ENCODE assay signal across 8 cellular contexts in genomic region chr11:135075740-135076139, GRCh38.
A peak's percentile ranks its signal among the peaks of the same experiment; 100 is the strongest.
DNase-seq lines count a peak whose midpoint lies in the region; ATAC-seq and TF ChIP-seq lines count a peak whose summit lies in the region.

No MANE protein-coding gene starts in this region.

- H3K9me3 Mint-ChIP-seq in endodermal cell, result peaks cover 28% of the 10 kb centered on the region

- peaks cover 13% of the 10 kb centered on the region for H3K9me3 ChIP-seq in endodermal cell (ENCODE audit: control insufficient read depth, low read length)
- no peaks in the 10 kb centered on the region for H3K9me3 ChIP-seq in osteoblast (ENCODE audit: low read depth, low read length)
- no peaks in the 10 kb centered on the region for H3K9me3 ChIP-seq in vagina

- peak; percentile 80 for TF ChIP-seq CTCF in endodermal cell (conservative IDR thresholded peaks at IDR 0.05)
- TF ChIP-seq CTCF in osteoblast (IDR thresholded peaks at IDR 0.05; ENCODE audit: extremely low read depth, low read depth, low read length), result peak; percentile 49
- no peak for TF ChIP-seq CTCF in vagina (IDR thresholded peaks at IDR 0.05)

- no peaks in the 10 kb centered on the region for H3K4me1 ChIP-seq in endodermal cell (ENCODE audit: control insufficient read depth, insufficient read depth, low read length)
- no peaks in the 10 kb centered on the region for H3K4me1 ChIP-seq in osteoblast (ENCODE audit: insufficient read depth, low read length)
- no peaks in the 10 kb centered on the region for H3K4me1 ChIP-seq in vagina

- H2AFZ ChIP-seq in osteoblast (ENCODE audit: low read length), result no peak overlapping the region

- H3K36me3 ChIP-seq in endodermal cell (ENCODE audit: control insufficient read depth, insufficient read depth, low read length) (no peaks in the 10 kb centered on the region), osteoblast (ENCODE audit: insufficient read depth, low read length) (no peaks in the 10 kb centered on the region), vagina (no peaks in the 10 kb centered on the region)

- H3K9ac ChIP-seq in endodermal cell (ENCODE audit: extremely low read depth, low read length, poor library complexity, severe bottlenecking), result no peak overlapping the region

- 85 to 90% methylated on average over 15 to 20 of the region's 20 CpGs for WGBS in endodermal cell (ENCODE audit: insufficient coverage in 1 of 2, insufficient read length in 1 of 2), 2 experiments

- no peaks in the 10 kb centered on the region for H3K27me3 Mint-ChIP-seq in endodermal cell (ENCODE audit: insufficient read depth)

- H3K27me3 ChIP-seq in endodermal cell (ENCODE audit: control insufficient read depth, insufficient read depth, low read length, poor library complexity, severe bottlenecking) (no peaks in the 10 kb centered on the region), osteoblast (ENCODE audit: insufficient read depth, low read length) (no peaks in the 10 kb centered on the region), vagina (no peaks in the 10 kb centered on the region)

- intact Hi-C loops in vagina (cut with DNase I), result no loop called here

- H3K27ac ChIP-seq in endodermal cell (ENCODE audit: low read depth, low read length) (no peak overlapping the region), osteoblast (ENCODE audit: low read depth, low read length) (no peak overlapping the region), vagina (no peak overlapping the region)

- no peak overlapping the region for H3K4me3 ChIP-seq in endodermal cell (ENCODE audit: low read length)
- no peak overlapping the region for H3K4me3 ChIP-seq in osteoblast (ENCODE audit: insufficient read depth, low read length)
- H3K4me3 ChIP-seq in vagina, result no peak overlapping the region

- ATAC-seq in HG02981 (IDR thresholded peaks at IDR 0.05; ENCODE audit: unreplicated experiment), result peak; percentile 67

- no peak overlapping the region for H3K4me2 ChIP-seq in osteoblast (ENCODE audit: insufficient read depth, low read length)

- peak; percentile 59 for DNase-seq in activated CD4-positive, alpha-beta T cell treated with anti-CD3 and anti-CD28 coated beads, Interleukin-2, amount 50 U/mL, for 1 hour
- DNase-seq in endodermal cell (peak; percentile 94), osteoblast (ENCODE audit: insufficient read length, low spot score, missing footprints) (no peak), NCI-H524 (lab: John Stamatoyannopoulos, UW) (no peak), vagina (ENCODE audit: extremely low spot score in 2 of 2) (no peak), GOT3 (lab: John Stamatoyannopoulos, UW) (no peak)
- DNase-seq in NK-92 treated with Interleukin-12 subunit alpha and Interleukin-12 subunit beta, amount 100 ng/mL, for 24 hours (lab: John Stamatoyannopoulos, UW), result no peak

- H4K20me1 ChIP-seq in osteoblast (ENCODE audit: insufficient read depth, low read length), result no peaks in the 10 kb centered on the region

- no peak overlapping the region for H3K4me3 Mint-ChIP-seq in endodermal cell

- TF ChIP-seq POLR2A in vagina (IDR thresholded peaks at IDR 0.05), result no peak

- H3K27ac Mint-ChIP-seq in endodermal cell, result no peak overlapping the region

- no peaks in the 10 kb centered on the region for H3K36me3 Mint-ChIP-seq in endodermal cell (ENCODE audit: low read depth)

- no peaks in the 10 kb centered on the region for H3K79me2 ChIP-seq in osteoblast (ENCODE audit: insufficient read depth, low read length)

- H3K4me1 Mint-ChIP-seq in endodermal cell, result no peaks in the 10 kb centered on the region

Comparison
In these comparisons a context has a peak if more than half of its experiments do, and no peak if none do; other contexts are left out.
1. DNase-seq: peak in activated CD4-positive, alpha-beta T cell treated with anti-CD3 and anti-CD28 coated beads, Interleukin-2, amount 50 U/mL, for 1 hour (single experiment) and endodermal cell (single experiment); none in osteoblast (single experiment), NK-92 treated with Interleukin-12 subunit alpha and Interleukin-12 subunit beta, amount 100 ng/mL, for 24 hours (single experiment), NCI-H524 (0 of 2), vagina (0 of 2) and GOT3 (single experiment).
2. CTCF ChIP-seq: peak in endodermal cell (single experiment) and osteoblast (single experiment); none in vagina (0 of 3).